ENCODE assay signal across 10 cellular contexts in the genomic region with DNA sequence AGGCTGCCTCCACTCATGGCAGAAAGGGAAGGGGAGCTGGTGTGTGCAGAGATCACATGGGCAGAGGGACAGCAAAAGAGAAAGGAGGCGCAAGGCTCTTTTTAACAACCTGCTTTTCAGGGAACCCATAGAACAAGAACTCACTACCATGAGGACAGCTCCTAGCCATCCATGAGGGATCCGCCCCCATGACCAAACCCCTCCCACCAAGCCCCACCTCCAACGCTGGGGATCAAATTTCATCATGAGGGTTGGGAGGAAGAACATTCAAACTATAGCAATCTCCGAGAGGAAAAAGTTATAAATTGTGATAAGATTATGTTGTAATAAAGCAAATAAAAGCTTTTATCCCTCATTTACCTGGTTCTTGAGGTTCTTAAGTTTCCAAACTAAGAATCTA.
DNase-seq lines count a peak whose midpoint lies in the region; ATAC-seq lines count a peak whose summit lies in the region.
"Had no signal": no experiment of that assay in that cellular context is flagged by ENCODE, and none has a peak within 500 bp of the region (broad histone marks: within the 10 kb centered on the region; RNA-seq: fewer than 3 reads in every experiment).

No MANE protein-coding gene starts in this region.

- intact Hi-C loops in sciatic nerve (cut with DNase I) = loop anchor here (10.0 kb wide), 1 partner anchor 92 kb away; no protein-coding TSS in a partner anchor

- H3K4me1 ChIP-seq in CD8-positive, alpha-beta memory T cell (ENCODE audit: insufficient read depth, low read length) = peaks cover 5% of the 10 kb centered on the region

- H3K27ac Mint-ChIP-seq in CD8-positive, alpha-beta memory T cell = peak overlapping the region in 3 of 8 donors; percentile 35 to 63 (median 44)
- H3K27ac Mint-ChIP-seq: CD8-positive, alpha-beta T cell had no signal

- H3K4me1 Mint-ChIP-seq in CD8-positive, alpha-beta memory T cell = peaks cover 5 to 8% (median 8%) of the 10 kb centered on the region in 3 donors

- H3K27me3 ChIP-seq in CD8-positive, alpha-beta memory T cell (ENCODE audit: insufficient read depth, low read length, poor library complexity, severe bottlenecking) = no peaks in the 10 kb centered on the region

- no peak overlapping the region for H3K27ac ChIP-seq in CD8-positive, alpha-beta memory T cell (ENCODE audit: low read depth, low read length)

- ATAC-seq in sciatic nerve (peak; percentile 17), HG03571 (IDR thresholded peaks at IDR 0.05; ENCODE audit: unreplicated experiment) (no peak), GM18517 (IDR thresholded peaks at IDR 0.05; ENCODE audit: unreplicated experiment) (no peak)

- H3K9me3 Mint-ChIP-seq in CD8-positive, alpha-beta memory T cell = peaks cover 0 to 1% (median 0%) of the 10 kb centered on the region in 5 donors
- H3K9me3 Mint-ChIP-seq: CD8-positive, alpha-beta T cell had no signal

- H3K36me3 Mint-ChIP-seq in CD8-positive, alpha-beta memory T cell = no peaks in the 10 kb centered on the region
- H3K36me3 Mint-ChIP-seq: CD8-positive, alpha-beta T cell had no signal

- CTCF ChIA-PET in CD8-positive, alpha-beta memory T cell (lab: Charles Lee) = interaction anchor here (0.7 to 7.4 kb wide), 16 partner anchors 9 to 304 kb away, joined by 3 to 103 read pairs (median 4); no protein-coding TSS in a partner anchor

- peaks cover 3% of the 10 kb centered on the region in 2 donors for H3K27me3 Mint-ChIP-seq in CD8-positive, alpha-beta memory T cell

- DNase-seq in activated CD4-positive, alpha-beta T cell treated with anti-CD3 and anti-CD28 coated beads for 48 hours = peak; percentile 20
- no peak for DNase-seq in activated CD4-positive, alpha-beta T cell treated with anti-CD3 and anti-CD28 coated beads, Interleukin-2, amount 50 U/mL, for 4 hours
- peak; percentile 26 to 31 for DNase-seq in Kasumi-1 (lab: John Stamatoyannopoulos, UW)
- DNase-seq in dermis blood vessel endothelial cell = peak; percentile 46
- no peak for DNase-seq in sciatic nerve (ENCODE audit: low spot score)
- DNase-seq in CD8-positive, alpha-beta memory T cell = no peak
- DNase-seq: NCI-H524 treated with DMSO at 0.1 percent for 48 hours had no signal

- no peak overlapping the region for H3K4me3 ChIP-seq in CD8-positive, alpha-beta memory T cell (ENCODE audit: low read length)

- no peak overlapping the region for H3K4me3 Mint-ChIP-seq in CD8-positive, alpha-beta memory T cell
- H3K4me3 Mint-ChIP-seq: CD8-positive, alpha-beta T cell had no signal

- POLR2A ChIA-PET in CD8-positive, alpha-beta memory T cell (lab: Charles Lee) = no interaction called here

- H3K9me3 ChIP-seq in CD8-positive, alpha-beta memory T cell (ENCODE audit: low read length) = no peaks in the 10 kb centered on the region

- no peaks in the 10 kb centered on the region for H3K36me3 ChIP-seq in CD8-positive, alpha-beta memory T cell (ENCODE audit: insufficient read depth, low read length)

Comparison
In these comparisons a context has a peak if more than half of its experiments do, and no peak if none do; other contexts are left out.
1. DNase-seq: peak in activated CD4-positive, alpha-beta T cell treated with anti-CD3 and anti-CD28 coated beads for 48 hours (single experiment), Kasumi-1 (2 of 2) and dermis blood vessel endothelial cell (single experiment); none in activated CD4-positive, alpha-beta T cell treated with anti-CD3 and anti-CD28 coated beads, Interleukin-2, amount 50 U/mL, for 4 hours (0 of 2), sciatic nerve (single experiment) and CD8-positive, alpha-beta memory T cell (0 of 5).